16 cellular contexts compared by ENCODE assay signal in genomic region chr2:238855299-238855698, GRCh38. TPM values are rescaled to one million over a fixed set of nuclear protein-coding genes. Genes with fewer than 3 reads are reported as not detected.
DNase-seq lines count a peak whose midpoint lies in the region; TF ChIP-seq lines count a peak whose summit lies in the region.
"Had no signal": no experiment of that assay in that cellular context is flagged by ENCODE, and none has a peak within 500 bp of the region (broad histone marks: within the 10 kb centered on the region; RNA-seq: fewer than 3 reads in every experiment).

No MANE protein-coding gene starts in this region.

- no peak for TF ChIP-seq CTCF in AG09309 (IDR thresholded peaks at IDR 0.05; ENCODE audit: control insufficient read depth, insufficient read depth, low read depth, low read length, missing control alignments)

- H3K27me3 ChIP-seq in H7 (ENCODE audit: control insufficient read depth, insufficient read depth, low read length) (peaks cover 7% of the 10 kb centered on the region), subcutaneous abdominal adipose tissue (ENCODE audit: control insufficient read depth in 5 of 5, insufficient read depth in 4 of 5, low read length in 5 of 5) (no peaks in the 10 kb centered on the region)

- H3K9me3 ChIP-seq in subcutaneous abdominal adipose tissue (ENCODE audit: control insufficient read depth in 5 of 5, low read length in 5 of 5), result no peaks in the 10 kb centered on the region
- H3K9me3 ChIP-seq: A549, HAP-1 had no signal

- H3K36me3 ChIP-seq in H7 (replicated peaks; ENCODE audit: control insufficient read depth, insufficient read depth, low read length), result no peaks in the 10 kb centered on the region
- H3K36me3 ChIP-seq in subcutaneous abdominal adipose tissue (ENCODE audit: control insufficient read depth in 5 of 5, insufficient read depth in 5 of 5, low read length in 5 of 5), result peaks cover 0 to 9% (median 3%) of the 10 kb centered on the region in 5 donors
- H3K36me3 ChIP-seq: HAP-1 had no signal

- intact Hi-C loops in cardiac septum (cut with DNase I), result no loop called here

- H3K4me3 ChIP-seq in AG09309 (ENCODE audit: control insufficient read depth, low read depth, low read length) (peak overlapping the region; percentile 37), H7 (ENCODE audit: insufficient read depth, low read depth, low read length) (no peak overlapping the region), subcutaneous abdominal adipose tissue (ENCODE audit: low read depth in 1 of 5, low read length in 5 of 5) (peak overlapping the region; percentile 23 to 66 (median 44))
- H3K4me3 ChIP-seq: A549, HAP-1 had no signal

- peaks cover 0 to 70% (median 47%) of the 10 kb centered on the region in 5 donors for H3K4me1 ChIP-seq in subcutaneous abdominal adipose tissue (ENCODE audit: control insufficient read depth in 5 of 5, insufficient read depth in 5 of 5, low read length in 5 of 5)
- H3K4me1 ChIP-seq: A549, HAP-1 had no signal

- H3K9ac ChIP-seq in subcutaneous abdominal adipose tissue (ENCODE audit: low read length in 5 of 5), result peak overlapping the region in 3 of 5 donors; percentile 57 to 69 (median 64)

- DNase-seq in AG09309 (ENCODE audit: low read depth) (no peak), H7 (peak; percentile 2), fibroblast of peridontal ligament (ENCODE audit: extremely low read depth) (peak; percentile 57), NCI-H748 treated with DMSO at 0.1 percent for 48 hours (lab: John Stamatoyannopoulos, UW) (no peak), cardiac septum (ENCODE audit: low spot score) (no peak)
- DNase-seq in stimulated activated CD8-positive, alpha-beta memory T cell treated with anti-CD3 and anti-CD28 coated beads, Interleukin-4, amount 100 ng/mL, for 48 hours, result no peak
- DNase-seq: CD4-positive, alpha-beta memory T cell; NCI-H1105; NCI-H1694 treated with DMSO at 0.1 percent for 48 hours; NCI-H69; RPMI8226; SIG-M5 had no signal

- peak overlapping the region; percentile 79 for H3K27ac ChIP-seq in subcutaneous abdominal adipose tissue (ENCODE audit: low read depth, low read length)
- H3K27ac ChIP-seq: A549 had no signal

RNA-seq across cellular contexts. Expression of gene TWIST2, which starts 7.4 kb away (rescaled TPM):
- total RNA-seq in H7 (2014; rRNA removed; shearing (Covaris generic)), result 7.1 and 8.1 TPM in 2 replicates
- 0.83 TPM for total RNA-seq in cardiac septum
- total RNA-seq: B cell; CD4-positive, alpha-beta memory T cell had no signal

Comparison
In these comparisons a context has a peak if more than half of its experiments do, and no peak if none do; other contexts are left out.
1. DNase-seq: peak in H7 (single experiment) and fibroblast of peridontal ligament (single experiment); none in AG09309 (single experiment), NCI-H748 treated with DMSO at 0.1 percent for 48 hours (single experiment), stimulated activated CD8-positive, alpha-beta memory T cell treated with anti-CD3 and anti-CD28 coated beads, Interleukin-4, amount 100 ng/mL, for 48 hours (single experiment) and cardiac septum (single experiment).